ENCODE assay signal across 25 cellular contexts in the genomic region with DNA sequence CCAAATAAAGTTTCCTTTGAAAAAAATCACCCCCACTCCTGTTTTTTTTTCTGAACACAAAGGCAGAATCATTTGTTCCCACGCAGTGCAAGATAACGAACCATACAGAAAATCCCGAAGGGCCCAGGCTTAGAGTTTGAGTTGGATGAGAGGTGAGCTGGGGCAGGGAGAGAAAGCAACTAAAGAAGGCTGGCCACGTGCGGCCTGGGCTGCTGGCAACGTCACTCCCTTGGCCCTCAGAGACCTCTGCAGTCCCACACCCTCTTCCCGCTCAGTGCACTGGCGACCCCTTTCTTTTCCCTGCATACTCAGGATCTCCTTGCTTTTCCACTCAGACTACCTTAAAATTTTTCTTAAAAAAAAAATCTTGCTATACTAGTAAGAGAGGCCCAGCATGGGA. TPM values are rescaled to one million over a fixed set of nuclear protein-coding genes. Genes with fewer than 3 reads are reported as not detected.
"Had no signal": no experiment of that assay in that cellular context is flagged by ENCODE, and none has a peak within 500 bp of the region (broad histone marks: within the 10 kb centered on the region; RNA-seq: fewer than 3 reads in every experiment).

No MANE protein-coding gene starts in this region.

- DNase-seq: activated CD4-positive, alpha-beta T cell treated with anti-CD3 and anti-CD28 coated beads for 36 hours; activated CD4-positive, alpha-beta T cell treated with anti-CD3 and anti-CD28 coated beads, Interleukin-2, amount 50 U/mL, for 48 hours; activated gamma-delta T cell treated with Interleukin-2 at 50 U/mL for 16 hours; adrenal gland; cerebellar nuclear complex; cortex of kidney; foreskin melanocyte; glutamatergic neuron; stimulated activated CD4-positive, alpha-beta T cell treated with anti-CD3 and anti-CD28 coated beads, Interleukin-12 subunit alpha, Interleukin-12 subunit beta, amount 100 ng/mL, for 4 hours; stimulated activated CD4-positive, alpha-beta T cell treated with anti-CD3 and anti-CD28 coated beads, Interleukin-1b, Interleukin-23, amount 100 ng/mL, for 48 hours; trophoblast cell had no signal

- ATAC-seq: activated CD4-positive, alpha-beta T cell treated with anti-CD3 and anti-CD28 coated beads for 36 hours; activated naive CD4-positive, alpha-beta T cell treated with anti-CD3 and anti-CD28 coated beads, Interleukin-2, amount 50 U/mL, for 72 hours; natural killer cell treated with Interleukin-12 subunit alpha and Interleukin-12 subunit beta and Interleukin-15 and Interleukin-18, amount 100 ng/mL, for 72 hours; WTC11 had no signal

- H3K36me3 Mint-ChIP-seq: activated naive CD4-positive, alpha-beta T cell treated with anti-CD3 and anti-CD28 coated beads, Interleukin-2, amount 50 U/mL, for 72 hours; mesothelial cell of epicardium; natural killer cell treated with Interleukin-12 subunit alpha and Interleukin-12 subunit beta and Interleukin-15 and Interleukin-18, amount 100 ng/mL, for 72 hours had no signal

- H3K27ac Mint-ChIP-seq: activated CD4-positive, alpha-beta T cell treated with anti-CD3 and anti-CD28 coated beads for 36 hours; activated T-helper 1 cell treated with anti-CD3 and anti-CD28 coated beads, Interleukin-12 subunit alpha, Interleukin-12 subunit beta, Interleukin-2, Interleukin-4 antibody, amounts not matched to agents 30 ng/mL and 10 ng/mL and 1 ng/mL, durations not matched to agents 14 hours and 24 hours and 36 hours; mesothelial cell of epicardium; natural killer cell treated with Interleukin-12 subunit alpha and Interleukin-12 subunit beta and Interleukin-15 and Interleukin-18, amount 100 ng/mL, for 72 hours; WTC11 had no signal

- H3K36me3 ChIP-seq: adrenal gland, breast epithelium, neutrophil, pancreas had no signal

- H3K9me3 Mint-ChIP-seq: activated naive CD4-positive, alpha-beta T cell treated with anti-CD3 and anti-CD28 coated beads, Interleukin-2, amount 50 U/mL, for 72 hours; activated T-helper 1 cell treated with anti-CD3 and anti-CD28 coated beads, Interleukin-12 subunit alpha, Interleukin-12 subunit beta, Interleukin-2, Interleukin-4 antibody, amounts not matched to agents 30 ng/mL and 10 ng/mL and 1 ng/mL, durations not matched to agents 14 hours and 24 hours and 36 hours; natural killer cell treated with Interleukin-12 subunit alpha and Interleukin-12 subunit beta and Interleukin-15 and Interleukin-18, amount 100 ng/mL, for 72 hours; stimulated activated naive CD8-positive, alpha-beta T cell treated with anti-CD3 and anti-CD28 coated beads, Interleukin-15, Interleukin-2, amounts not matched to agents 100 ng/mL and 50 ng/mL, for 24 hours had no signal

- H3K27ac ChIP-seq: adrenal gland, breast epithelium, neutrophil had no signal

- H3K4me1 ChIP-seq: adrenal gland, breast epithelium, pancreas had no signal

- H3K27me3 ChIP-seq: pancreas had no signal

- H3K9me3 ChIP-seq: adrenal gland, breast epithelium, neutrophil, pancreas had no signal

- H3K4me3 Mint-ChIP-seq: activated CD4-positive, alpha-beta T cell treated with anti-CD3 and anti-CD28 coated beads for 36 hours; activated T-helper 1 cell treated with anti-CD3 and anti-CD28 coated beads, Interleukin-12 subunit alpha, Interleukin-12 subunit beta, Interleukin-2, Interleukin-4 antibody, amounts not matched to agents 30 ng/mL and 10 ng/mL and 1 ng/mL, durations not matched to agents 14 hours and 24 hours and 36 hours; mesothelial cell of epicardium; natural killer cell treated with Interleukin-12 subunit alpha and Interleukin-12 subunit beta and Interleukin-15 and Interleukin-18, amount 100 ng/mL, for 72 hours; stimulated activated naive CD8-positive, alpha-beta T cell treated with anti-CD3 and anti-CD28 coated beads, Interleukin-15, Interleukin-2, amounts not matched to agents 100 ng/mL and 50 ng/mL, for 24 hours; WTC11 had no signal

- H3K4me3 ChIP-seq: adrenal gland, breast epithelium, lung, pancreas had no signal

- H3K4me1 Mint-ChIP-seq: activated CD4-positive, alpha-beta T cell treated with anti-CD3 and anti-CD28 coated beads for 36 hours; mesothelial cell of epicardium; WTC11 had no signal

RNA-seq across cellular contexts. Expression of a gene that starts 28.2 kb away (rescaled TPM):
- total RNA-seq: activated CD4-positive, alpha-beta T cell treated with anti-CD3 and anti-CD28 coated beads for 36 hours; activated naive CD4-positive, alpha-beta T cell treated with anti-CD3 and anti-CD28 coated beads, Interleukin-2, amount 50 U/mL, for 72 hours; activated T-helper 1 cell treated with anti-CD3 and anti-CD28 coated beads, Interleukin-12 subunit alpha, Interleukin-12 subunit beta, Interleukin-2, Interleukin-4 antibody, amounts not matched to agents 30 ng/mL and 10 ng/mL and 1 ng/mL, durations not matched to agents 14 hours and 24 hours and 36 hours; adrenal gland; astrocyte; lung; mesothelial cell of epicardium; natural killer cell treated with Interleukin-12 subunit alpha and Interleukin-12 subunit beta and Interleukin-15 and Interleukin-18, amount 100 ng/mL, for 72 hours; pancreas; pulmonary artery endothelial cell; T-helper 2 cell treated with Interferon-gamma antibody and Interleukin-4, amounts not matched to agents 100 ng/mL and 5 ng/mL, for 36 hours; temporal lobe; WTC11 had no signal
